In genomic region chr22:38174626-38175025, GRCh38 we compare ENCODE assay signal across 1 cellular context.
TF ChIP-seq lines count a peak whose summit lies in the region.

No MANE protein-coding gene starts in this region.

TF ChIP-seq in endothelial cell of umbilical vein, 7 proteins besides CTCF, POLR2A, EP300 and RAD21:
- TF ChIP-seq EZH2 (IDR thresholded peaks at IDR 0.05; ENCODE audit: borderline replicate concordance, low read depth, low read length, severe bottlenecking) (no peak), FOS (IDR thresholded peaks at IDR 0.05; ENCODE audit: borderline replicate concordance, insufficient read depth, low read length) (no peak), JUN (IDR thresholded peaks at IDR 0.05; ENCODE audit: borderline replicate concordance, insufficient read depth, insufficient read length, low read depth) (no peak)
